30 cellular contexts compared by ENCODE assay signal in genomic region chr5:171610053-171610452, GRCh38.
"Had no signal": no experiment of that assay in that cellular context is flagged by ENCODE, and none has a peak within 500 bp of the region (broad histone marks: within the 10 kb centered on the region; RNA-seq: fewer than 3 reads in every experiment).

No MANE protein-coding gene starts in this region.

- ATAC-seq: activated CD8-positive, alpha-beta T cell treated with anti-CD3 and anti-CD28 coated beads for 36 hours; activated T-cell treated with anti-CD3 and anti-CD28 coated beads, Interleukin-2, amount 50 U/mL, for 4 hours; activated T-helper 17 cell treated with anti-CD3 and anti-CD28 coated beads, Interleukin-2, amount 50 U/mL, for 72 hours; effector memory CD8-positive, alpha-beta T cell; gastroesophageal sphincter; WTC11 had no signal

- H3K9me3 ChIP-seq: esophagus squamous epithelium, gastroesophageal sphincter had no signal

- DNase-seq: activated CD4-positive, alpha-beta T cell treated with anti-CD3 and anti-CD28 coated beads for 1 hour; activated CD4-positive, alpha-beta T cell treated with anti-CD3 and anti-CD28 coated beads for 48 hours; activated CD4-positive, alpha-beta T cell treated with anti-CD3 and anti-CD28 coated beads, Interleukin-2, amount 50 U/mL, for 1 hour; activated CD4-positive, alpha-beta T cell treated with anti-CD3 and anti-CD28 coated beads, Interleukin-2, amount 50 U/mL, for 48 hours; activated CD8-positive, alpha-beta memory T cell treated with anti-CD3 and anti-CD28 coated beads for 24 hours; activated CD8-positive, alpha-beta T cell treated with anti-CD3 and anti-CD28 coated beads for 36 hours; activated effector memory CD4-positive, alpha-beta T cell treated with Interleukin-2 at 50 U/mL for 16 hours; activated gamma-delta T cell treated with Interleukin-2 at 50 U/mL for 16 hours; activated naive CD4-positive, alpha-beta T cell treated with anti-CD3 and anti-CD28 coated beads, Interleukin-2, amount 50 U/mL, for 16 hours; activated naive CD4-positive, alpha-beta T cell treated with Interleukin-2 at 50 U/mL for 16 hours; activated T-cell treated with anti-CD3 and anti-CD28 coated beads, Interleukin-2, amount 50 U/mL, for 4 hours; amniotic stem cell; anterior cingulate cortex; brain microvascular endothelial cell; dorsolateral prefrontal cortex; effector CD4-positive, alpha-beta T cell; effector memory CD8-positive, alpha-beta T cell; esophagus squamous epithelium; foreskin melanocyte; T-helper 2 cell had no signal

- H3K4me3 ChIP-seq: coronary artery, dorsolateral prefrontal cortex, esophagus squamous epithelium, gastroesophageal sphincter had no signal

- H3K27ac ChIP-seq: brain microvascular endothelial cell, coronary artery, dorsolateral prefrontal cortex, epithelial cell of prostate, esophagus squamous epithelium, gastroesophageal sphincter, VCaP had no signal

- FAIRE-seq: astrocyte, bronchial epithelial cell, endometrium, endothelial cell of umbilical vein had no signal

- H3K4me1 ChIP-seq: gastroesophageal sphincter had no signal

- H3K36me3 ChIP-seq: brain microvascular endothelial cell, esophagus squamous epithelium, gastroesophageal sphincter had no signal
